In genomic region chr19:5977785-5978605, GRCh38 we compare ENCODE assay signal across 8 cellular contexts. TPM values are rescaled to one million over a fixed set of nuclear protein-coding genes. Genes with fewer than 3 reads are reported as not detected.
A peak's percentile ranks its signal among the peaks of the same experiment; 100 is the strongest.
DNase-seq lines count a peak whose midpoint lies in the region; ATAC-seq and FAIRE-seq lines count a peak whose summit lies in the region.

Gene RANBP3, minus strand, starts transcription at chr19:5978140. Its CDS starts 58 bp downstream, at chr19:5978082.

- H3K27ac ChIP-seq in mesendoderm (ENCODE audit: low read depth, low read length), result peak within 1 kb of the TSS; percentile 91

- H3K36me3 Mint-ChIP-seq in activated CD8-positive, alpha-beta memory T cell treated with anti-CD3 and anti-CD28 coated beads, Interleukin-2, amount 10 ng/mL, durations not matched to agents 7 days and 5 days, result peaks cover 42% of the 10 kb centered on the region

- H3K18ac ChIP-seq in mesendoderm (ENCODE audit: low read length), result peak within 1 kb of the TSS; percentile 77

- no peak within 1 kb of the TSS for H2BK15ac ChIP-seq in mesendoderm (replicated peaks; ENCODE audit: low read depth)

- peaks cover 47% of the 10 kb centered on the region for H3K79me2 ChIP-seq in mesendoderm (ENCODE audit: control insufficient read depth, insufficient read depth, low read length)

- no peak within 1 kb of the TSS for H2BK120ac ChIP-seq in mesendoderm (ENCODE audit: low read depth, low read length)

- peak within 1 kb of the TSS; percentile 72 for H3K23ac ChIP-seq in mesendoderm (ENCODE audit: low read length)

- H3K4me2 ChIP-seq in mesendoderm (ENCODE audit: low read length), result peak within 1 kb of the TSS; percentile 68

- CTCF ChIA-PET in activated CD8-positive, alpha-beta memory T cell treated with anti-CD3 and anti-CD28 coated beads, Interleukin-2, amount 10 ng/mL, durations not matched to agents 7 days and 5 days (lab: Charles Lee), result interaction anchor here (0.6 to 6.0 kb wide), 11 partner anchors 8 to 288 kb away, joined by 3 to 71 read pairs (median 5); partner anchors contain the start of genes NDUFA11, NRTN and RPL36

- peaks cover 35% of the 10 kb centered on the region for H3K79me1 ChIP-seq in mesendoderm (ENCODE audit: low read length)

- H3K9ac ChIP-seq in endocrine pancreas (ENCODE audit: control insufficient read depth, insufficient read depth, low read length), result peak within 1 kb of the TSS; percentile 90
- H3K9ac ChIP-seq in mesendoderm (ENCODE audit: low read length), result peak within 1 kb of the TSS; percentile 91

- peak; percentile 85 for ATAC-seq in GM21367 (IDR thresholded peaks at IDR 0.05; ENCODE audit: unreplicated experiment)
- peak; percentile 95 for ATAC-seq in activated CD8-positive, alpha-beta memory T cell treated with anti-CD3 and anti-CD28 coated beads, Interleukin-2, amount 10 ng/mL, durations not matched to agents 7 days and 5 days

- H2AK5ac ChIP-seq in mesendoderm (ENCODE audit: low read length), result no peak within 1 kb of the TSS

- peak within 1 kb of the TSS; percentile 59 for H2BK5ac ChIP-seq in mesendoderm (ENCODE audit: low read length)

- H3K9me3 Mint-ChIP-seq in activated CD8-positive, alpha-beta memory T cell treated with anti-CD3 and anti-CD28 coated beads, Interleukin-2, amount 10 ng/mL, durations not matched to agents 7 days and 5 days (ENCODE audit: low read depth), result no peaks in the 10 kb centered on the region

- FAIRE-seq in HTR-8/SVneo (lab: Jason Lieb, UNC), result peak; percentile 86

- DNase-seq in COLO829 (ENCODE audit: low spot score), result peak; percentile 99
- DNase-seq in HTR-8/SVneo (ENCODE audit: insufficient read length, low spot score), result peak; percentile 98
- DNase-seq in NOMO-1 treated with dmso at 0.1 percent for 144 hours (lab: John Stamatoyannopoulos, UW; ENCODE audit: unreplicated experiment), result peak; percentile 98
- peak; percentile 99 for DNase-seq in activated CD8-positive, alpha-beta memory T cell treated with anti-CD3 and anti-CD28 coated beads, Interleukin-2, amount 10 ng/mL, durations not matched to agents 7 days and 5 days
- DNase-seq in mesendoderm, result peak; percentile 99
- DNase-seq in stimulated activated CD8-positive, alpha-beta memory T cell treated with anti-CD3 and anti-CD28 coated beads, Interleukin-15, amount 100 ng/mL, for 1 hour (ENCODE audit: low read depth), result peak; percentile 89

- peak within 1 kb of the TSS; percentile 90 for H3K4me3 Mint-ChIP-seq in activated CD8-positive, alpha-beta memory T cell treated with anti-CD3 and anti-CD28 coated beads, Interleukin-2, amount 10 ng/mL, durations not matched to agents 7 days and 5 days

- H3K4me1 ChIP-seq in endocrine pancreas (ENCODE audit: control insufficient read depth, insufficient read depth, low read length), result peaks cover 10% of the 10 kb centered on the region
- H3K4me1 ChIP-seq in mesendoderm (ENCODE audit: control insufficient read depth, low read depth, low read length), result peaks cover 3% of the 10 kb centered on the region

- peak within 1 kb of the TSS; percentile 72 for H3K4me3 ChIP-seq in endocrine pancreas (ENCODE audit: control insufficient read depth, insufficient read depth, low read length)
- H3K4me3 ChIP-seq in mesendoderm (ENCODE audit: low read length), result peak within 1 kb of the TSS; percentile 96

- peak within 1 kb of the TSS; percentile 91 for H3K4ac ChIP-seq in mesendoderm (ENCODE audit: low read depth, low read length)

- H3K36me3 ChIP-seq in endocrine pancreas (ENCODE audit: control insufficient read depth, insufficient read depth, low read length) (peaks cover 3% of the 10 kb centered on the region), mesendoderm (ENCODE audit: control insufficient read depth, insufficient read depth, low read length) (no peaks in the 10 kb centered on the region)

- no CpG with 5 or more reads among the region's 88 CpGs for WGBS in mesendoderm (ENCODE audit: extremely low coverage, insufficient coverage, low lambda C conversion rate)

- peak within 1 kb of the TSS; percentile 77 for H4K8ac ChIP-seq in mesendoderm (ENCODE audit: low read depth, low read length)

- H3K27me3 Mint-ChIP-seq in activated CD8-positive, alpha-beta memory T cell treated with anti-CD3 and anti-CD28 coated beads, Interleukin-2, amount 10 ng/mL, durations not matched to agents 7 days and 5 days, result no peaks in the 10 kb centered on the region

- H4K5ac ChIP-seq in mesendoderm (ENCODE audit: low read length), result no peak within 1 kb of the TSS

- H3K27me3 ChIP-seq in endocrine pancreas (ENCODE audit: control insufficient read depth, insufficient read depth, low read length), result no peaks in the 10 kb centered on the region
- no peaks in the 10 kb centered on the region for H3K27me3 ChIP-seq in mesendoderm (ENCODE audit: insufficient read depth, low read length, poor library complexity)

- peak within 1 kb of the TSS; percentile 90 for H3K27ac Mint-ChIP-seq in activated CD8-positive, alpha-beta memory T cell treated with anti-CD3 and anti-CD28 coated beads, Interleukin-2, amount 10 ng/mL, durations not matched to agents 7 days and 5 days

- peaks cover 68% of the 10 kb centered on the region for H3K4me1 Mint-ChIP-seq in activated CD8-positive, alpha-beta memory T cell treated with anti-CD3 and anti-CD28 coated beads, Interleukin-2, amount 10 ng/mL, durations not matched to agents 7 days and 5 days

- H3K56ac ChIP-seq in mesendoderm (ENCODE audit: low read length), result peak within 1 kb of the TSS; percentile 95

- H3K9me3 ChIP-seq in endocrine pancreas (ENCODE audit: control insufficient read depth, low read length), result no peaks in the 10 kb centered on the region

RNA-seq across cellular contexts. Expression of gene RANBP3, which starts in this region (rescaled TPM):
- total RNA-seq in activated CD8-positive, alpha-beta memory T cell treated with anti-CD3 and anti-CD28 coated beads, Interleukin-2, amount 10 ng/mL, durations not matched to agents 7 days and 5 days, result 100 to 1,000 TPM in 1 of 2 experiments, 10 to 100 TPM in 1; 97.8 to 108 TPM
- polyA plus RNA-seq in mesendoderm (2013, experiment 1 of 2), result 109 TPM
- 113 TPM for polyA plus RNA-seq in mesendoderm (2013, experiment 2 of 2)

Comparison
In these comparisons a context has a peak if more than half of its experiments do, and no peak if none do; other contexts are left out.
1. Peak in every context shown above with its lines: DNase-seq, ATAC-seq, H3K4me3 ChIP-seq and H3K27ac ChIP-seq.